2 cellular contexts compared by ENCODE assay signal in the genomic region with DNA sequence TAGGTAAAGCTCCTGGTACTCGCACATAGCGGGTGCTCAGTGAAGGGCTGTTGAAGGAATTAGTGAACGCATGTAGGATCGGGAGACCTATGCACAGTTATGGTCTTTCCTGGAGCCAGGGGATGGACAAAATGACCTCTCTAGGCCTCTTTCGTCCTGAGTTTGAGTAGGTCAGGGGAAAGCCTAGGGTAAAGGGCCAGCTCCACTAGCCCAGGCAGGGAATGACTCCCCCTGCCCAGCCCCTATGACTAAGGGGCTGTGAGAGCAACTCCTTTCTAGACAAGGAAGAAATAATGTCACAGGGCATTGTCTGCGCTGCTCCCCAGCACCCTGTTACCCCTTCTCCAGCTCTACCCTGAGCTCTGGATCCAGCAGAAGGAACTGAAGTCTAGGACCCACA.
TF ChIP-seq lines count a peak whose summit lies in the region.

No MANE protein-coding gene starts in this region.

TF ChIP-seq in HEK293, 187 proteins besides CTCF, POLR2A, EP300 and RAD21 (continued from another document):
- TF ChIP-seq, protein P1, sequence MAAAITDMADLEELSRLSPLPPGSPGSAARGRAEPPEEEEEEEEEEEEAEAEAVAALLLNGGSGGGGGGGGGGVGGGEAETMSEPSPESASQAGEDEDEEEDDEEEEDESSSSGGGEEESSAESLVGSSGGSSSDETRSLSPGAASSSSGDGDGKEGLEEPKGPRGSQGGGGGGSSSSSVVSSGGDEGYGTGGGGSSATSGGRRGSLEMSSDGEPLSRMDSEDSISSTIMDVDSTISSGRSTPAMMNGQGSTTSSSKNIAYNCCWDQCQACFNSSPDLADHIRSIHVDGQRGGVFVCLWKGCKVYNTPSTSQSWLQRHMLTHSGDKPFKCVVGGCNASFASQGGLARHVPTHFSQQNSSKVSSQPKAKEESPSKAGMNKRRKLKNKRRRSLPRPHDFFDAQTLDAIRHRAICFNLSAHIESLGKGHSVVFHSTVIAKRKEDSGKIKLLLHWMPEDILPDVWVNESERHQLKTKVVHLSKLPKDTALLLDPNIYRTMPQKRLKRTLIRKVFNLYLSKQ (tag by site-specific recombination; IDR thresholded peaks at IDR 0.05; ENCODE audit: borderline replicate concordance): no peak
- TF ChIP-seq, protein P2, sequence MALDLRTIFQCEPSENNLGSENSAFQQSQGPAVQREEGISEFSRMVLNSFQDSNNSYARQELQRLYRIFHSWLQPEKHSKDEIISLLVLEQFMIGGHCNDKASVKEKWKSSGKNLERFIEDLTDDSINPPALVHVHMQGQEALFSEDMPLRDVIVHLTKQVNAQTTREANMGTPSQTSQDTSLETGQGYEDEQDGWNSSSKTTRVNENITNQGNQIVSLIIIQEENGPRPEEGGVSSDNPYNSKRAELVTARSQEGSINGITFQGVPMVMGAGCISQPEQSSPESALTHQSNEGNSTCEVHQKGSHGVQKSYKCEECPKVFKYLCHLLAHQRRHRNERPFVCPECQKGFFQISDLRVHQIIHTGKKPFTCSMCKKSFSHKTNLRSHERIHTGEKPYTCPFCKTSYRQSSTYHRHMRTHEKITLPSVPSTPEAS (tag by site-specific recombination; IDR thresholded peaks at IDR 0.05): no peak
- TF ChIP-seq ZBTB8A (tag by site-specific recombination; IDR thresholded peaks at IDR 0.05) (no peak), ZNF169 (tag by site-specific recombination; IDR thresholded peaks at IDR 0.05) (no peak), ZNF266 (tag by site-specific recombination; IDR thresholded peaks at IDR 0.05; ENCODE audit: low read depth) (no peak), ZNF610 (tag by site-specific recombination; IDR thresholded peaks at IDR 0.05; ENCODE audit: borderline replicate concordance) (no peak), PRDM1 (tag by site-specific recombination; IDR thresholded peaks at IDR 0.05) (no peak), ZNF560 (tag by site-specific recombination; IDR thresholded peaks at IDR 0.05; ENCODE audit: borderline replicate concordance) (no peak), ZNF561 (tag by site-specific recombination; IDR thresholded peaks at IDR 0.05; ENCODE audit: borderline replicate concordance) (no peak), ZNF837 (tag by site-specific recombination; IDR thresholded peaks at IDR 0.05) (no peak), SP7 (tag by site-specific recombination; IDR thresholded peaks at IDR 0.05) (no peak), ZNF660 (tag by site-specific recombination; IDR thresholded peaks at IDR 0.05) (no peak), ZNF670 (tag by site-specific recombination; IDR thresholded peaks at IDR 0.05; ENCODE audit: low read depth) (no peak)
- TF ChIP-seq, protein P3, sequence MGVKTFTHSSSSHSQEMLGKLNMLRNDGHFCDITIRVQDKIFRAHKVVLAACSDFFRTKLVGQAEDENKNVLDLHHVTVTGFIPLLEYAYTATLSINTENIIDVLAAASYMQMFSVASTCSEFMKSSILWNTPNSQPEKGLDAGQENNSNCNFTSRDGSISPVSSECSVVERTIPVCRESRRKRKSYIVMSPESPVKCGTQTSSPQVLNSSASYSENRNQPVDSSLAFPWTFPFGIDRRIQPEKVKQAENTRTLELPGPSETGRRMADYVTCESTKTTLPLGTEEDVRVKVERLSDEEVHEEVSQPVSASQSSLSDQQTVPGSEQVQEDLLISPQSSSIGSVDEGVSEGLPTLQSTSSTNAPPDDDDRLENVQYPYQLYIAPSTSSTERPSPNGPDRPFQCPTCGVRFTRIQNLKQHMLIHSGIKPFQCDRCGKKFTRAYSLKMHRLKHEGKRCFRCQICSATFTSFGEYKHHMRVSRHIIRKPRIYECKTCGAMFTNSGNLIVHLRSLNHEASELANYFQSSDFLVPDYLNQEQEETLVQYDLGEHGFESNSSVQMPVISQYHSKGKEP (tag by site-specific recombination; IDR thresholded peaks at IDR 0.05): no peak
- TF ChIP-seq, protein P4, sequence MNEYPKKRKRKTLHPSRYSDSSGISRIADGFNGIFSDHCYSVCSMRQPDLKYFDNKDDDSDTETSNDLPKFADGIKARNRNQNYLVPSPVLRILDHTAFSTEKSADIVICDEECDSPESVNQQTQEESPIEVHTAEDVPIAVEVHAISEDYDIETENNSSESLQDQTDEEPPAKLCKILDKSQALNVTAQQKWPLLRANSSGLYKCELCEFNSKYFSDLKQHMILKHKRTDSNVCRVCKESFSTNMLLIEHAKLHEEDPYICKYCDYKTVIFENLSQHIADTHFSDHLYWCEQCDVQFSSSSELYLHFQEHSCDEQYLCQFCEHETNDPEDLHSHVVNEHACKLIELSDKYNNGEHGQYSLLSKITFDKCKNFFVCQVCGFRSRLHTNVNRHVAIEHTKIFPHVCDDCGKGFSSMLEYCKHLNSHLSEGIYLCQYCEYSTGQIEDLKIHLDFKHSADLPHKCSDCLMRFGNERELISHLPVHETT (tag by site-specific recombination; IDR thresholded peaks at IDR 0.05): no peak
- TF ChIP-seq, protein P5, sequence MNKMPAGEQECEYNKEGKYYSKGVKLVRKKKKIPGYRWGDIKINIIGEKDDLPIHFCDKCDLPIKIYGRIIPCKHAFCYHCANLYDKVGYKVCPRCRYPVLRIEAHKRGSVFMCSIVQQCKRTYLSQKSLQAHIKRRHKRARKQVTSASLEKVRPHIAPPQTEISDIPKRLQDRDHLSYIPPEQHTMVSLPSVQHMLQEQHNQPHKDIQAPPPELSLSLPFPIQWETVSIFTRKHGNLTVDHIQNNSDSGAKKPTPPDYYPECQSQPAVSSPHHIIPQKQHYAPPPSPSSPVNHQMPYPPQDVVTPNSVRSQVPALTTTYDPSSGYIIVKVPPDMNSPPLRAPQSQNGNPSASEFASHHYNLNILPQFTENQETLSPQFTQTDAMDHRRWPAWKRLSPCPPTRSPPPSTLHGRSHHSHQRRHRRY (tag by site-specific recombination; IDR thresholded peaks at IDR 0.05): no peak

TF ChIP-seq in WTC11, 78 proteins besides CTCF, POLR2A, EP300 and RAD21 (continued from another document):
- TF ChIP-seq, protein P6, sequence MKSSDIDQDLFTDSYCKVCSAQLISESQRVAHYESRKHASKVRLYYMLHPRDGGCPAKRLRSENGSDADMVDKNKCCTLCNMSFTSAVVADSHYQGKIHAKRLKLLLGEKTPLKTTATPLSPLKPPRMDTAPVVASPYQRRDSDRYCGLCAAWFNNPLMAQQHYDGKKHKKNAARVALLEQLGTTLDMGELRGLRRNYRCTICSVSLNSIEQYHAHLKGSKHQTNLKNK (CRISPR knock-in tag; IDR thresholded peaks at IDR 0.05): no peak
- TF ChIP-seq, protein P7, sequence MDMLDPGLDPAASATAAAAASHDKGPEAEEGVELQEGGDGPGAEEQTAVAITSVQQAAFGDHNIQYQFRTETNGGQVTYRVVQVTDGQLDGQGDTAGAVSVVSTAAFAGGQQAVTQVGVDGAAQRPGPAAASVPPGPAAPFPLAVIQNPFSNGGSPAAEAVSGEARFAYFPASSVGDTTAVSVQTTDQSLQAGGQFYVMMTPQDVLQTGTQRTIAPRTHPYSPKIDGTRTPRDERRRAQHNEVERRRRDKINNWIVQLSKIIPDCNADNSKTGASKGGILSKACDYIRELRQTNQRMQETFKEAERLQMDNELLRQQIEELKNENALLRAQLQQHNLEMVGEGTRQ (CRISPR knock-in tag; IDR thresholded peaks at IDR 0.05): no peak
- no peak for TF ChIP-seq ESRRA (CRISPR knock-in tag; IDR thresholded peaks at IDR 0.05; ENCODE audit: borderline replicate concordance)
- TF ChIP-seq, protein P8, sequence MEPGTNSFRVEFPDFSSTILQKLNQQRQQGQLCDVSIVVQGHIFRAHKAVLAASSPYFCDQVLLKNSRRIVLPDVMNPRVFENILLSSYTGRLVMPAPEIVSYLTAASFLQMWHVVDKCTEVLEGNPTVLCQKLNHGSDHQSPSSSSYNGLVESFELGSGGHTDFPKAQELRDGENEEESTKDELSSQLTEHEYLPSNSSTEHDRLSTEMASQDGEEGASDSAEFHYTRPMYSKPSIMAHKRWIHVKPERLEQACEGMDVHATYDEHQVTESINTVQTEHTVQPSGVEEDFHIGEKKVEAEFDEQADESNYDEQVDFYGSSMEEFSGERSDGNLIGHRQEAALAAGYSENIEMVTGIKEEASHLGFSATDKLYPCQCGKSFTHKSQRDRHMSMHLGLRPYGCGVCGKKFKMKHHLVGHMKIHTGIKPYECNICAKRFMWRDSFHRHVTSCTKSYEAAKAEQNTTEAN (CRISPR knock-in tag; IDR thresholded peaks at IDR 0.05): no peak
- TF ChIP-seq, protein P9, sequence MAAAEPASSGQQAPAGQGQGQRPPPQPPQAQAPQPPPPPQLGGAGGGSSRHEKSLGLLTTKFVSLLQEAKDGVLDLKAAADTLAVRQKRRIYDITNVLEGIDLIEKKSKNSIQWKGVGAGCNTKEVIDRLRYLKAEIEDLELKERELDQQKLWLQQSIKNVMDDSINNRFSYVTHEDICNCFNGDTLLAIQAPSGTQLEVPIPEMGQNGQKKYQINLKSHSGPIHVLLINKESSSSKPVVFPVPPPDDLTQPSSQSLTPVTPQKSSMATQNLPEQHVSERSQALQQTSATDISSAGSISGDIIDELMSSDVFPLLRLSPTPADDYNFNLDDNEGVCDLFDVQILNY (CRISPR knock-in tag; IDR thresholded peaks at IDR 0.05): no peak
- TF ChIP-seq, protein P10, sequence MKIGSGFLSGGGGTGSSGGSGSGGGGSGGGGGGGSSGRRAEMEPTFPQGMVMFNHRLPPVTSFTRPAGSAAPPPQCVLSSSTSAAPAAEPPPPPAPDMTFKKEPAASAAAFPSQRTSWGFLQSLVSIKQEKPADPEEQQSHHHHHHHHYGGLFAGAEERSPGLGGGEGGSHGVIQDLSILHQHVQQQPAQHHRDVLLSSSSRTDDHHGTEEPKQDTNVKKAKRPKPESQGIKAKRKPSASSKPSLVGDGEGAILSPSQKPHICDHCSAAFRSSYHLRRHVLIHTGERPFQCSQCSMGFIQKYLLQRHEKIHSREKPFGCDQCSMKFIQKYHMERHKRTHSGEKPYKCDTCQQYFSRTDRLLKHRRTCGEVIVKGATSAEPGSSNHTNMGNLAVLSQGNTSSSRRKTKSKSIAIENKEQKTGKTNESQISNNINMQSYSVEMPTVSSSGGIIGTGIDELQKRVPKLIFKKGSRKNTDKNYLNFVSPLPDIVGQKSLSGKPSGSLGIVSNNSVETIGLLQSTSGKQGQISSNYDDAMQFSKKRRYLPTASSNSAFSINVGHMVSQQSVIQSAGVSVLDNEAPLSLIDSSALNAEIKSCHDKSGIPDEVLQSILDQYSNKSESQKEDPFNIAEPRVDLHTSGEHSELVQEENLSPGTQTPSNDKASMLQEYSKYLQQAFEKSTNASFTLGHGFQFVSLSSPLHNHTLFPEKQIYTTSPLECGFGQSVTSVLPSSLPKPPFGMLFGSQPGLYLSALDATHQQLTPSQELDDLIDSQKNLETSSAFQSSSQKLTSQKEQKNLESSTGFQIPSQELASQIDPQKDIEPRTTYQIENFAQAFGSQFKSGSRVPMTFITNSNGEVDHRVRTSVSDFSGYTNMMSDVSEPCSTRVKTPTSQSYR (CRISPR knock-in tag; IDR thresholded peaks at IDR 0.05): no peak
- TF ChIP-seq, protein P11, sequence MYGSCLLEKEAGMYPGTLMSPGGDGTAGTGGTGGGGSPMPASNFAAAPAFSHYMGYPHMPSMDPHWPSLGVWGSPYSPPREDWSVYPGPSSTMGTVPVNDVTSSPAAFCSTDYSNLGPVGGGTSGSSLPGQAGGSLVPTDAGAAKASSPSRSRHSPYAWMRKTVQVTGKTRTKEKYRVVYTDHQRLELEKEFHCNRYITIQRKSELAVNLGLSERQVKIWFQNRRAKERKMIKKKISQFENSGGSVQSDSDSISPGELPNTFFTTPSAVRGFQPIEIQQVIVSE (CRISPR knock-in tag; IDR thresholded peaks at IDR 0.05; ENCODE audit: borderline replicate concordance): no peak
- TF ChIP-seq ZNF121 (CRISPR knock-in tag; IDR thresholded peaks at IDR 0.05): no peak
- TF ChIP-seq, protein P12, sequence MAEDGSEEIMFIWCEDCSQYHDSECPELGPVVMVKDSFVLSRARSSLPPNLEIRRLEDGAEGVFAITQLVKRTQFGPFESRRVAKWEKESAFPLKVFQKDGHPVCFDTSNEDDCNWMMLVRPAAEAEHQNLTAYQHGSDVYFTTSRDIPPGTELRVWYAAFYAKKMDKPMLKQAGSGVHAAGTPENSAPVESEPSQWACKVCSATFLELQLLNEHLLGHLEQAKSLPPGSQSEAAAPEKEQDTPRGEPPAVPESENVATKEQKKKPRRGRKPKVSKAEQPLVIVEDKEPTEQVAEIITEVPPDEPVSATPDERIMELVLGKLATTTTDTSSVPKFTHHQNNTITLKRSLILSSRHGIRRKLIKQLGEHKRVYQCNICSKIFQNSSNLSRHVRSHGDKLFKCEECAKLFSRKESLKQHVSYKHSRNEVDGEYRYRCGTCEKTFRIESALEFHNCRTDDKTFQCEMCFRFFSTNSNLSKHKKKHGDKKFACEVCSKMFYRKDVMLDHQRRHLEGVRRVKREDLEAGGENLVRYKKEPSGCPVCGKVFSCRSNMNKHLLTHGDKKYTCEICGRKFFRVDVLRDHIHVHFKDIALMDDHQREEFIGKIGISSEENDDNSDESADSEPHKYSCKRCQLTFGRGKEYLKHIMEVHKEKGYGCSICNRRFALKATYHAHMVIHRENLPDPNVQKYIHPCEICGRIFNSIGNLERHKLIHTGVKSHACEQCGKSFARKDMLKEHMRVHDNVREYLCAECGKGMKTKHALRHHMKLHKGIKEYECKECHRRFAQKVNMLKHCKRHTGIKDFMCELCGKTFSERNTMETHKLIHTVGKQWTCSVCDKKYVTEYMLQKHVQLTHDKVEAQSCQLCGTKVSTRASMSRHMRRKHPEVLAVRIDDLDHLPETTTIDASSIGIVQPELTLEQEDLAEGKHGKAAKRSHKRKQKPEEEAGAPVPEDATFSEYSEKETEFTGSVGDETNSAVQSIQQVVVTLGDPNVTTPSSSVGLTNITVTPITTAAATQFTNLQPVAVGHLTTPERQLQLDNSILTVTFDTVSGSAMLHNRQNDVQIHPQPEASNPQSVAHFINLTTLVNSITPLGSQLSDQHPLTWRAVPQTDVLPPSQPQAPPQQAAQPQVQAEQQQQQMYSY (CRISPR knock-in tag; IDR thresholded peaks at IDR 0.05): no peak
- TF ChIP-seq HMGA2 (CRISPR knock-in tag; IDR thresholded peaks at IDR 0.05): no peak
- no peak for TF ChIP-seq GTF2I (CRISPR knock-in tag; conservative IDR thresholded peaks at IDR 0.05)
- TF ChIP-seq NFE2L1 (CRISPR knock-in tag; IDR thresholded peaks at IDR 0.05): no peak
- no peak for TF ChIP-seq SMAD3 (CRISPR knock-in tag; IDR thresholded peaks at IDR 0.05; ENCODE audit: borderline replicate concordance)
- TF ChIP-seq, protein P13, sequence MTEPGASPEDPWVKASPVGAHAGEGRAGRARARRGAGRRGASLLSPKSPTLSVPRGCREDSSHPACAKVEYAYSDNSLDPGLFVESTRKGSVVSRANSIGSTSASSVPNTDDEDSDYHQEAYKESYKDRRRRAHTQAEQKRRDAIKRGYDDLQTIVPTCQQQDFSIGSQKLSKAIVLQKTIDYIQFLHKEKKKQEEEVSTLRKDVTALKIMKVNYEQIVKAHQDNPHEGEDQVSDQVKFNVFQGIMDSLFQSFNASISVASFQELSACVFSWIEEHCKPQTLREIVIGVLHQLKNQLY (CRISPR knock-in tag; IDR thresholded peaks at IDR 0.05): no peak
- TF ChIP-seq SP1 (CRISPR knock-in tag; conservative IDR thresholded peaks at IDR 0.05): no peak
- TF ChIP-seq ZNF671 (CRISPR knock-in tag; IDR thresholded peaks at IDR 0.05): no peak
- no peak for TF ChIP-seq FOXK1 (CRISPR knock-in tag; IDR thresholded peaks at IDR 0.05)
